In the genomic region with DNA sequence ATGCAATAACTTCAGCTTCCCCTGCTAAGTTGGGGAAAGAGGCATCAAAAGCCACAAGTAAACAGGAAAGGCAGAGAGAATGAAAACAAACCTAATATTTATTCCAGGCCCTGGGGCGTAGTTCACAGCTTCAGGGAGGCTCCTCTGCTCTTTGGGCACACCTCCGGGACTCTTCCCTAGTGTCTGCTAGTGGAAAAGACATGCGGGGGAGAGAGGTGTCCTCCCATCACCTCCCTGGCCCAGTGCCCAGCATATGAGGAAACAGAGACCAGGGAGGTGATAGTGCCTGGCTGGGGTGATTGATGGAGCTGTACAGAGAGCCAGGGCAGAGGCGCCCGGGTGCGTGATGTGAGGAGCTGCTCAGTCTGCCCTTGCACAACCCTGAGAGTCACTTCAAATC, we compare ENCODE assay signal across 24 cellular contexts.
DNase-seq lines count a peak whose midpoint lies in the region; ATAC-seq and TF ChIP-seq lines count a peak whose summit lies in the region.
"Had no signal": no experiment of that assay in that cellular context is flagged by ENCODE, and none has a peak within 500 bp of the region (broad histone marks: within the 10 kb centered on the region; RNA-seq: fewer than 3 reads in every experiment).

No MANE protein-coding gene starts in this region.

- intact Hi-C loops in mucosa of descending colon (cut with DNase I, micrococcal nuclease), result no loop called here
- intact Hi-C loops in transverse colon (cut with DNase I; ENCODE audit: low total_unique reads), result no loop called here

- H3K9me2 ChIP-seq in Karpas-422 (replicated peaks; ENCODE audit: insufficient read depth, low read length), result no peaks in the 10 kb centered on the region

- in situ Hi-C loops in transverse colon (cut with MboI; ENCODE audit: low pct_ligation_motif_present in 1 of 4, low pct_unique_long_range_greater_than_20kb in 1 of 4, low sequenced_read_pairs in 3 of 4), result loop anchor here in 1 of 4 donors (10.0 kb wide), 1 partner anchor 67 kb away; a partner anchor contains a TSS

- no peak overlapping the region for H3K4me2 ChIP-seq in Karpas-422 (ENCODE audit: low read depth, low read length, poor library complexity, severe bottlenecking)

- H3K79me2 ChIP-seq in Karpas-422 (ENCODE audit: low read length), result no peaks in the 10 kb centered on the region

- H3K9ac ChIP-seq in Karpas-422 (ENCODE audit: low read length), result no peak overlapping the region

- no peak for TF ChIP-seq CTCF in mucosa of descending colon (IDR thresholded peaks at IDR 0.05)
- no peak for TF ChIP-seq CTCF in transverse colon (IDR thresholded peaks at IDR 0.05)

- H3K4me1 ChIP-seq in Karpas-422 (ENCODE audit: low read length) (no peaks in the 10 kb centered on the region), mucosa of descending colon (ENCODE audit: low read depth) (no peaks in the 10 kb centered on the region), transverse colon (no peaks in the 10 kb centered on the region)
- H3K4me1 ChIP-seq: esophagus squamous epithelium, suprapubic skin had no signal

- H3K36me3 ChIP-seq in Karpas-422 (ENCODE audit: insufficient read depth, low read length) (no peaks in the 10 kb centered on the region), mucosa of descending colon (ENCODE audit: low read depth) (no peaks in the 10 kb centered on the region), transverse colon (no peaks in the 10 kb centered on the region)
- H3K36me3 ChIP-seq: esophagus squamous epithelium, suprapubic skin had no signal

- WGBS in transverse colon (ENCODE audit: low coverage in 1 of 2), 2 donors, result 33 to 44% methylated on average over 3 to 4 of the region's 6 CpGs

- ATAC-seq in mucosa of descending colon (peak; percentile 25), GM19324 (IDR thresholded peaks at IDR 0.05; ENCODE audit: low FRiP score, unreplicated experiment) (no peak)
- ATAC-seq: GM12878; stimulated activated memory B cell treated with anti-CD40 and anti-IgM and Interleukin-4, amounts not matched to agents 10 μg/mL and 1 μg/mL and 100 μg/mL, for 72 hours had no signal

- peak; percentile 8 for DNase-seq in NCI-H2171 treated with DMSO at 0.1 percent for 48 hours (lab: John Stamatoyannopoulos, UW)
- DNase-seq in NCI-H2171 (lab: John Stamatoyannopoulos, UW), result no peak
- DNase-seq in Karpas-422, result peak; percentile 10
- DNase-seq in amniotic epithelial cell (ENCODE audit: low read depth), result peak; percentile 83
- no peak for DNase-seq in mucosa of descending colon
- no peak for DNase-seq in transverse colon
- no peak for DNase-seq in AG08395 (ENCODE audit: low spot score)
- DNase-seq: activated CD4-positive, alpha-beta T cell treated with anti-CD3 and anti-CD28 coated beads, Interleukin-2, amount 50 U/mL, for 1 hour; activated naive CD4-positive, alpha-beta T cell treated with anti-CD3 and anti-CD28 coated beads, Interleukin-2, amount 50 U/mL, for 16 hours; endodermal cell; esophagus squamous epithelium; MM.1S; naive B cell; NCI-H2081 treated with DMSO at 0.1 percent for 48 hours; NCI-H526; occipital lobe; T-helper 2 cell had no signal

- TF ChIP-seq EP300 in transverse colon (IDR thresholded peaks at IDR 0.05; ENCODE audit: low read depth), result no peak

- no peaks in the 10 kb centered on the region for H4K20me1 ChIP-seq in Karpas-422 (ENCODE audit: insufficient read depth, low read depth, low read length)

- no peak overlapping the region for H3K4me3 ChIP-seq in Karpas-422 (ENCODE audit: low read length)
- no peak overlapping the region for H3K4me3 ChIP-seq in mucosa of descending colon
- no peak overlapping the region for H3K4me3 ChIP-seq in transverse colon
- H3K4me3 ChIP-seq: coronary artery, esophagus squamous epithelium, GM12878, SK-N-MC, suprapubic skin had no signal

- no peak overlapping the region for H3K27ac ChIP-seq in Karpas-422 (ENCODE audit: low read length)
- no peak overlapping the region for H3K27ac ChIP-seq in transverse colon
- H3K27ac ChIP-seq: coronary artery, esophagus squamous epithelium, RWPE1, SK-N-MC, suprapubic skin had no signal

- H2AFZ ChIP-seq in Karpas-422 (ENCODE audit: low read length), result no peak overlapping the region

- TF ChIP-seq POLR2A in transverse colon (IDR thresholded peaks at IDR 0.05), result no peak

- H3K9me3 ChIP-seq in Karpas-422 (ENCODE audit: low read length), result no peaks in the 10 kb centered on the region
- no peaks in the 10 kb centered on the region for H3K9me3 ChIP-seq in mucosa of descending colon
- no peaks in the 10 kb centered on the region for H3K9me3 ChIP-seq in transverse colon
- H3K9me3 ChIP-seq: esophagus squamous epithelium, suprapubic skin had no signal

- H3K27me3 ChIP-seq in Karpas-422 (ENCODE audit: low read length), result no peaks in the 10 kb centered on the region
- H3K27me3 ChIP-seq in transverse colon, result peaks cover 5% of the 10 kb centered on the region

Comparison
In these comparisons a context has a peak if more than half of its experiments do, and no peak if none do; other contexts are left out.
1. DNase-seq: peak in NCI-H2171 treated with DMSO at 0.1 percent for 48 hours (single experiment), Karpas-422 (single experiment) and amniotic epithelial cell (single experiment); none in NCI-H2171 (single experiment), mucosa of descending colon (0 of 3), transverse colon (single experiment) and AG08395 (single experiment).